ENCODE assay signal across 8 cellular contexts in genomic region chr9:104993291-104993963, GRCh38.
DNase-seq lines count a peak whose midpoint lies in the region; ATAC-seq, FAIRE-seq and TF ChIP-seq lines count a peak whose summit lies in the region.

No MANE protein-coding gene starts in this region.

- no peaks in the 10 kb centered on the region for H3K9me3 ChIP-seq in A549
- no peaks in the 10 kb centered on the region for H3K9me3 ChIP-seq in SJCRH30 (replicated peaks)

- POLR2A ChIA-PET in A549 (lab: Yijun Ruan, JAX) = interaction anchor here (3.4 kb wide), 1 partner anchor 66 kb away, joined by 52 read pairs; the partner anchor contains the start of gene ABCA1

- no peak for TF ChIP-seq CTCF in A549 (IDR thresholded peaks at IDR 0.05)
- no peak for TF ChIP-seq CTCF in dorsolateral prefrontal cortex (IDR thresholded peaks at IDR 0.05 in 54 of 56, conservative IDR thresholded peaks at IDR 0.05 in 2 of 56; ENCODE audit: low read depth in 1 of 56, partially characterized antibody in 56 of 56)
- no peak for TF ChIP-seq CTCF in lower leg skin (IDR thresholded peaks at IDR 0.05)

- CTCF ChIA-PET in A549 (lab: Yijun Ruan, JAX) = interaction anchor here (1.2 kb wide), 1 partner anchor 127 kb away, joined by 3 read pairs; no protein-coding TSS in a partner anchor

- no peak overlapping the region for H3K4me3 ChIP-seq in A549
- H3K4me3 ChIP-seq in dorsolateral prefrontal cortex = peak overlapping the region in 5 of 59 donors; percentile 6 to 88 (median 15)
- H3K4me3 ChIP-seq in lower leg skin (ENCODE audit: low read depth, poor library complexity, severe bottlenecking) = no peak overlapping the region
- H3K4me3 ChIP-seq in SJCRH30 = no peak overlapping the region

- H3K27me3 ChIP-seq in dorsolateral prefrontal cortex = no peaks in the 10 kb centered on the region
- H3K27me3 ChIP-seq in SJCRH30 = no peaks in the 10 kb centered on the region; the same call in 1 of the 2 replicates

- no peak for TF ChIP-seq POLR2A in A549 (IDR thresholded peaks at IDR 0.05; ENCODE audit: low read length)
- TF ChIP-seq POLR2A in lower leg skin (IDR thresholded peaks at IDR 0.05) = no peak

- H3K36me3 ChIP-seq in SJCRH30 = no peaks in the 10 kb centered on the region

- peaks cover 41% of the 10 kb centered on the region for H3K4me1 ChIP-seq in A549
- peaks cover 4% of the 10 kb centered on the region; the same call in 1 of the 2 replicates for H3K4me1 ChIP-seq in SJCRH30

- no peak for TF ChIP-seq RAD21 in A549 (conservative IDR thresholded peaks at IDR 0.05 in 1 of 2, IDR thresholded peaks at IDR 0.05 in 1 of 2)

- no peak for FAIRE-seq in A549 (lab: Jason Lieb, UNC)

- 85% methylated on average over 9 of the region's 9 CpGs for WGBS in A549 (ENCODE audit: missing lambda C conversion rate)
- WGBS in lower leg skin, 2 donors = 25 to 34% methylated on average over 9 of the region's 9 CpGs

- intact Hi-C loops in dorsolateral prefrontal cortex (cut with DNase I) (no loop called here), lower leg skin (cut with DNase I; ENCODE audit: low total_unique reads) (no loop called here)

- ATAC-seq in A549 = no peak
- ATAC-seq in HG03571 (IDR thresholded peaks at IDR 0.05; ENCODE audit: unreplicated experiment) = no peak

- no peak for DNase-seq in A549 (ENCODE audit: low read depth in 1 of 2, low spot score in 1 of 2)
- peak; percentile 31 for DNase-seq in KBM-7
- DNase-seq in dorsolateral prefrontal cortex = peak in 8 of 10 donors; percentile 27 to 61 (median 48)
- DNase-seq in lower leg skin (ENCODE audit: low spot score in 2 of 2) = peak; percentile 79 to 95
- DNase-seq in superior temporal gyrus (ENCODE audit: extremely low spot score) = peak; percentile 47
- DNase-seq in SJCRH30 = no peak
- no peak for DNase-seq in mesenteric fat pad (ENCODE audit: low spot score)

- H3K27ac ChIP-seq in A549 = peak overlapping the region in 1 of 2 experiments; percentile 96; a peak in 3 of 6 replicates
- peak overlapping the region in 56 of 59 donors; percentile 7 to 97 (median 90) for H3K27ac ChIP-seq in dorsolateral prefrontal cortex
- H3K27ac ChIP-seq in SJCRH30 = no peak overlapping the region

- H3K4me2 ChIP-seq in A549 = no peak overlapping the region

- in situ Hi-C loops in KBM-7 (cut with MboI; ENCODE audit: low pct_unique_long_range_greater_than_20kb, low sequenced_read_pairs) = no loop called here

- TF ChIP-seq EP300 in A549 (IDR thresholded peaks at IDR 0.05) = no peak

TF ChIP-seq in A549, 52 proteins besides CTCF, POLR2A, EP300 and RAD21:
- no peak for TF ChIP-seq FOSL2 (IDR thresholded peaks at IDR 0.05)
- no peak for TF ChIP-seq FOSL2 (CRISPR knock-in tag; IDR thresholded peaks at IDR 0.05)
- TF ChIP-seq ZFP36 (IDR thresholded peaks at IDR 0.05; ENCODE audit: borderline replicate concordance, partially characterized antibody) = no peak
- TF ChIP-seq MAFK (IDR thresholded peaks at IDR 0.05; ENCODE audit: partially characterized antibody) = peak; percentile 33
- no peak for TF ChIP-seq BCL3 (IDR thresholded peaks at IDR 0.05)
TF ChIP-seq in A549: peak in this region for 1.

Comparison
In these comparisons a context has a peak if more than half of its experiments do, and no peak if none do; other contexts are left out.
1. DNase-seq: peak in KBM-7 (single experiment), dorsolateral prefrontal cortex (8 of 10), lower leg skin (2 of 2) and superior temporal gyrus (single experiment); none in A549 (0 of 2), SJCRH30 (0 of 2) and mesenteric fat pad (single experiment).